1 cellular context compared by ENCODE assay signal in genomic region chr17:77973953-77974352, GRCh38.
TF ChIP-seq lines count a peak whose summit lies in the region.

No MANE protein-coding gene starts in this region.

TF ChIP-seq in K562, 482 proteins besides CTCF, POLR2A, EP300 and RAD21:
- TF ChIP-seq HNRNPK (IDR thresholded peaks at IDR 0.05; ENCODE audit: low read depth, low read length, poor library complexity, severe bottlenecking), result peak; percentile 43
- no peak for TF ChIP-seq MAFK (IDR thresholded peaks at IDR 0.05; ENCODE audit: low read length)
- no peak for TF ChIP-seq KAT8 (IDR thresholded peaks at IDR 0.05; ENCODE audit: low read depth)
TF ChIP-seq in K562: peak in this region for 1.
